ENCODE assay signal across 8 cellular contexts in genomic region chr6:63597142-63598000, GRCh38. TPM values are rescaled to one million over a fixed set of nuclear protein-coding genes. Genes with fewer than 3 reads are reported as not detected.
DNase-seq lines count a peak whose midpoint lies in the region; ATAC-seq and TF ChIP-seq lines count a peak whose summit lies in the region.

No MANE protein-coding gene starts in this region.

- in situ Hi-C loops in Caki2 (cut with HindIII; ENCODE audit: low pct_unique_long_range_greater_than_20kb, low sequenced_read_pairs) = no loop called here

- TF ChIP-seq CTCF in Loucy (conservative IDR thresholded peaks at IDR 0.05; ENCODE audit: low read length) (no peak), chondrocyte (IDR thresholded peaks at IDR 0.05) (no peak)

- H3K27ac Mint-ChIP-seq in chondrocyte (ENCODE audit: unreplicated experiment) = peak overlapping the region; percentile 3
- no peak overlapping the region for H3K27ac Mint-ChIP-seq in naive thymus-derived CD4-positive, alpha-beta T cell

- no peaks in the 10 kb centered on the region for H3F3A ChIP-seq in Loucy (ENCODE audit: low read depth)

- H3K9me3 ChIP-seq in Loucy (ENCODE audit: insufficient read depth, low read depth, low read length) = no peaks in the 10 kb centered on the region
- no peaks in the 10 kb centered on the region for H3K9me3 ChIP-seq in naive thymus-derived CD4-positive, alpha-beta T cell (ENCODE audit: control insufficient read depth in 2 of 3, low read length in 3 of 3)

- H3K79me2 ChIP-seq in Loucy (ENCODE audit: insufficient read depth, low read length) = no peaks in the 10 kb centered on the region

- H3K9me3 Mint-ChIP-seq in chondrocyte (ENCODE audit: low read depth) = no peaks in the 10 kb centered on the region
- no peaks in the 10 kb centered on the region for H3K9me3 Mint-ChIP-seq in naive thymus-derived CD4-positive, alpha-beta T cell

- peaks cover 8% of the 10 kb centered on the region for H3K4me1 ChIP-seq in Loucy (ENCODE audit: insufficient read depth, low read length, poor library complexity, severe bottlenecking)
- peaks cover 0 to 4% of the 10 kb centered on the region in 2 donors for H3K4me1 ChIP-seq in naive thymus-derived CD4-positive, alpha-beta T cell (ENCODE audit: control insufficient read depth in 2 of 2, insufficient read depth in 2 of 2, low read length in 2 of 2)

- no peaks in the 10 kb centered on the region for H3K27me3 Mint-ChIP-seq in chondrocyte (ENCODE audit: low read depth)
- H3K27me3 Mint-ChIP-seq in naive thymus-derived CD4-positive, alpha-beta T cell = peaks cover 0 to 25% (median 5%) of the 10 kb centered on the region in 5 donors

- intact Hi-C loops in naive thymus-derived CD4-positive, alpha-beta T cell (cut with micrococcal nuclease) = loop anchor here (5.0 kb wide), 2 partner anchors 80 to 110 kb away; no protein-coding TSS in a partner anchor

- POLR2A ChIA-PET in naive thymus-derived CD4-positive, alpha-beta T cell (lab: Charles Lee) = interaction anchor here (1.3 to 2.5 kb wide), 3 partner anchors 13 to 165 kb away, joined by 3 to 23 read pairs (median 5); partner anchors contain the start of gene PHF3

- no peaks in the 10 kb centered on the region for H4K20me1 ChIP-seq in Loucy (ENCODE audit: insufficient read depth, low read length, poor library complexity, severe bottlenecking)

- CTCF ChIA-PET in naive thymus-derived CD4-positive, alpha-beta T cell (lab: Charles Lee) = interaction anchor here (1.1 to 3.1 kb wide), 11 partner anchors 10 to 180 kb away, joined by 3 to 61 read pairs (median 5); no protein-coding TSS in a partner anchor

- peak; percentile 75 for DNase-seq in Caki2 (ENCODE audit: low read depth)
- DNase-seq in chondrocyte (ENCODE audit: low spot score) = no peak
- DNase-seq in naive thymus-derived CD4-positive, alpha-beta T cell = no peak
- no peak for DNase-seq in NCI-H345 treated with DMSO at 0.1 percent for 48 hours (lab: John Stamatoyannopoulos, UW; ENCODE audit: unreplicated experiment)
- no peak for DNase-seq in DMS 273 (lab: John Stamatoyannopoulos, UW; ENCODE audit: unreplicated experiment)

- no peak overlapping the region for H3K27ac ChIP-seq in naive thymus-derived CD4-positive, alpha-beta T cell (ENCODE audit: low read depth, low read length)

- peaks cover 9% of the 10 kb centered on the region for H3K4me1 Mint-ChIP-seq in chondrocyte (ENCODE audit: low read depth)
- peaks cover 7 to 20% (median 18%) of the 10 kb centered on the region in 7 donors for H3K4me1 Mint-ChIP-seq in naive thymus-derived CD4-positive, alpha-beta T cell

- H3K4me3 Mint-ChIP-seq in chondrocyte (ENCODE audit: unreplicated experiment) = peak overlapping the region; percentile 88
- H3K4me3 Mint-ChIP-seq in naive thymus-derived CD4-positive, alpha-beta T cell = peak overlapping the region; percentile 73 to 93 (median 88)

- H3K36me3 Mint-ChIP-seq in chondrocyte (ENCODE audit: low read depth) = no peaks in the 10 kb centered on the region
- H3K36me3 Mint-ChIP-seq in naive thymus-derived CD4-positive, alpha-beta T cell = no peaks in the 10 kb centered on the region

- no peak overlapping the region for H3K9ac ChIP-seq in Loucy (ENCODE audit: low read depth, low read length, poor library complexity, severe bottlenecking)

- no peaks in the 10 kb centered on the region for H3K36me3 ChIP-seq in Loucy (ENCODE audit: insufficient read depth, low read length)
- no peaks in the 10 kb centered on the region for H3K36me3 ChIP-seq in naive thymus-derived CD4-positive, alpha-beta T cell (ENCODE audit: control insufficient read depth in 2 of 3, insufficient read depth in 3 of 3, low read length in 3 of 3)

- H3K4me2 ChIP-seq in Loucy (ENCODE audit: low read depth, low read length, poor library complexity, severe bottlenecking) = peak overlapping the region; percentile 78

- H2AFZ ChIP-seq in Loucy (ENCODE audit: low read length) = peak overlapping the region; percentile 92

- H3K9me2 ChIP-seq in Loucy (replicated peaks; ENCODE audit: low read depth, low read length) = no peaks in the 10 kb centered on the region

- H3K27me3 ChIP-seq in Loucy (ENCODE audit: insufficient read depth, low read length, poor library complexity, severe bottlenecking) = no peaks in the 10 kb centered on the region
- no peaks in the 10 kb centered on the region for H3K27me3 ChIP-seq in naive thymus-derived CD4-positive, alpha-beta T cell (ENCODE audit: control insufficient read depth in 2 of 2, insufficient read depth in 2 of 2, low read length in 2 of 2)

- no peak for ATAC-seq in naive thymus-derived CD4-positive, alpha-beta T cell
- ATAC-seq in HG03045 (IDR thresholded peaks at IDR 0.05; ENCODE audit: unreplicated experiment) = no peak
- no peak for ATAC-seq in HG03159 (IDR thresholded peaks at IDR 0.05; ENCODE audit: unreplicated experiment)

- peak overlapping the region; percentile 72 for H3K4me3 ChIP-seq in Loucy (ENCODE audit: low read length, poor library complexity, severe bottlenecking)
- H3K4me3 ChIP-seq in naive thymus-derived CD4-positive, alpha-beta T cell (ENCODE audit: low read length) = peak overlapping the region; percentile 53

RNA-seq across cellular contexts. Expression of gene PTP4A1, which starts 25.1 kb away (rescaled TPM):
- 6.5 and 38.1 TPM in 2 replicates for total RNA-seq in Caki2 (2014; rRNA removed; shearing (Covaris generic); ENCODE audit: low replicate concordance)
- 75.7 to 108 TPM (median 99.2 TPM) in 3 replicates for total RNA-seq in chondrocyte
- 100 to 1,000 TPM in 2 of 5 experiments, 10 to 100 TPM in 3; 26.4 to 165 (median 73.8) TPM for total RNA-seq in naive thymus-derived CD4-positive, alpha-beta T cell
- 10 to 100 TPM; 37.9 to 47.5 TPM for polyA plus RNA-seq in naive thymus-derived CD4-positive, alpha-beta T cell

RNA-seq across cellular contexts. Expression of gene PHF3, which starts 38.2 kb away (rescaled TPM):
- total RNA-seq in Caki2 (2014; rRNA removed; shearing (Covaris generic); ENCODE audit: low replicate concordance) = 12.6 and 36.9 TPM in 2 replicates
- 34.6 to 42.1 TPM (median 34.7 TPM) in 3 replicates for total RNA-seq in chondrocyte
- 100 to 1,000 TPM in 3 of 5 experiments, 10 to 100 TPM in 2; 56.8 to 141 (median 108) TPM for total RNA-seq in naive thymus-derived CD4-positive, alpha-beta T cell
- 10 to 100 TPM; 40.0 to 54.1 TPM for polyA plus RNA-seq in naive thymus-derived CD4-positive, alpha-beta T cell
